16 cellular contexts compared by ENCODE assay signal in the genomic region with DNA sequence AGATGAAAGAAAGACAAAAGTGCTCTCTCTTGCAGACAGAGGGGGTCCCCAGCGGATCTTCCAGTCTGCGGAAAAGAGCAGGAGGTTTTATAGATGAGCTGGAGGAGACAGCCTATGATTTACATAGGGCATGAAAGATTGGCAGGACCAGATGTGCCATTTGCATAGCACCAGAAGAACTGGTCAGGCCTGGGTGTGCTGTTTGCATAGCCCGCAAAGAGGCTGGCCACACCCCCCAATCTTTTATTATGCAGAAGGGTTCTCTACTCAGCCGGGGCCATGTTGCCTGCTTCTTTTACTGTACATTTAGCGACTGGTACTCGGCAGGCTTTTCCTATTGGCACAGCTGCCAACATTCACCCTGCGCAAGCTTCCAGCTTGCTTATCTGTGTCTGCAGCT.
DNase-seq lines count a peak whose midpoint lies in the region; ATAC-seq and TF ChIP-seq lines count a peak whose summit lies in the region.
"Had no signal": no experiment of that assay in that cellular context is flagged by ENCODE, and none has a peak within 500 bp of the region (broad histone marks: within the 10 kb centered on the region; RNA-seq: fewer than 3 reads in every experiment).

No MANE protein-coding gene starts in this region.

- intact Hi-C loops in prostate gland (cut with DNase I), result no loop called here
- intact Hi-C loops in Right ventricle myocardium inferior (cut with DNase I), result no loop called here

- H3K27ac Mint-ChIP-seq in activated CD8-positive, alpha-beta T cell treated with anti-CD3 and anti-CD28 coated beads, Interleukin-2, amount 10 ng/mL, durations not matched to agents 7 days and 5 days, result no peak overlapping the region
- H3K27ac Mint-ChIP-seq: CD14-positive monocyte; CD8-positive, alpha-beta T cell; HFFc6 had no signal

- H3K27ac ChIP-seq in VCaP (peak overlapping the region; percentile 56), prostate gland (no peak overlapping the region)
- H3K27ac ChIP-seq: A549 had no signal

- H3K4me1 ChIP-seq in prostate gland (replicated peaks), result no peaks in the 10 kb centered on the region
- H3K4me1 ChIP-seq: A549 had no signal

- H3K4me3 ChIP-seq in LNCaP clone FGC (ENCODE audit: low read depth, low read length) (no peak overlapping the region), prostate gland (no peak overlapping the region)
- H3K4me3 ChIP-seq: A549 had no signal

- no peaks in the 10 kb centered on the region for H3K9me3 Mint-ChIP-seq in activated CD8-positive, alpha-beta T cell treated with anti-CD3 and anti-CD28 coated beads, Interleukin-2, amount 10 ng/mL, durations not matched to agents 7 days and 5 days (ENCODE audit: insufficient read depth)
- H3K9me3 Mint-ChIP-seq: CD8-positive, alpha-beta T cell had no signal

- no peaks in the 10 kb centered on the region for H3K9me3 ChIP-seq in prostate gland
- H3K9me3 ChIP-seq: A549 had no signal

- WGBS in prostate gland, result 44% methylated on average over 7 of the region's 7 CpGs

- CTCF ChIA-PET in activated CD8-positive, alpha-beta T cell treated with anti-CD3 and anti-CD28 coated beads, Interleukin-2, amount 10 ng/mL, durations not matched to agents 7 days and 5 days (lab: Charles Lee), result no interaction called here

- ATAC-seq in activated CD8-positive, alpha-beta T cell treated with anti-CD3 and anti-CD28 coated beads, Interleukin-2, amount 10 ng/mL, durations not matched to agents 7 days and 5 days, result no peak
- ATAC-seq in Right ventricle myocardium inferior (no peak), GM21526 (IDR thresholded peaks at IDR 0.05; ENCODE audit: low FRiP score, unreplicated experiment) (no peak)
- ATAC-seq: A549; CD8-positive, alpha-beta T cell had no signal

- POLR2A ChIA-PET in activated CD8-positive, alpha-beta T cell treated with anti-CD3 and anti-CD28 coated beads, Interleukin-2, amount 10 ng/mL, durations not matched to agents 7 days and 5 days (lab: Charles Lee), result no interaction called here

- peak; percentile 71 for DNase-seq in LNCaP clone FGC (ENCODE audit: low read depth)
- peak; percentile 79 for DNase-seq in NCI-H510A treated with DMSO at 0.1 percent for 48 hours (lab: John Stamatoyannopoulos, UW)
- peak; percentile 43 for DNase-seq in prostate gland (ENCODE audit: low spot score)
- no peak for DNase-seq in activated CD8-positive, alpha-beta T cell treated with anti-CD3 and anti-CD28 coated beads, Interleukin-2, amount 10 ng/mL, durations not matched to agents 7 days and 5 days
- DNase-seq in Right ventricle myocardium inferior (ENCODE audit: missing footprints), result no peak
- DNase-seq: CD8-positive, alpha-beta T cell; COR-L47; DMS153; DMS79 treated with DMSO at 0.1 percent for 48 hours; EL; HCEC 1CT; HFFc6 had no signal

- H3K27me3 ChIP-seq in prostate gland (replicated peaks; ENCODE audit: insufficient read depth), result no peaks in the 10 kb centered on the region

- TF ChIP-seq CTCF in LNCaP clone FGC (IDR thresholded peaks at IDR 0.05; ENCODE audit: control insufficient read depth, extremely low read depth, insufficient read depth), result no peak
- no peak for TF ChIP-seq CTCF in VCaP (conservative IDR thresholded peaks at IDR 0.05)
- TF ChIP-seq CTCF in prostate gland (IDR thresholded peaks at IDR 0.05), result no peak

- no peaks in the 10 kb centered on the region for H3K36me3 Mint-ChIP-seq in activated CD8-positive, alpha-beta T cell treated with anti-CD3 and anti-CD28 coated beads, Interleukin-2, amount 10 ng/mL, durations not matched to agents 7 days and 5 days (ENCODE audit: low read depth)
- H3K36me3 Mint-ChIP-seq: CD14-positive monocyte; CD8-positive, alpha-beta T cell had no signal

- no peak for TF ChIP-seq POLR2A in prostate gland (IDR thresholded peaks at IDR 0.05)

- no peaks in the 10 kb centered on the region for H3K4me1 Mint-ChIP-seq in activated CD8-positive, alpha-beta T cell treated with anti-CD3 and anti-CD28 coated beads, Interleukin-2, amount 10 ng/mL, durations not matched to agents 7 days and 5 days (ENCODE audit: low read depth)
- H3K4me1 Mint-ChIP-seq: CD14-positive monocyte had no signal

- H3K27me3 Mint-ChIP-seq in activated CD8-positive, alpha-beta T cell treated with anti-CD3 and anti-CD28 coated beads, Interleukin-2, amount 10 ng/mL, durations not matched to agents 7 days and 5 days (ENCODE audit: low read depth), result no peaks in the 10 kb centered on the region

- no peaks in the 10 kb centered on the region for H3K36me3 ChIP-seq in prostate gland

- no peak overlapping the region for H3K4me3 Mint-ChIP-seq in activated CD8-positive, alpha-beta T cell treated with anti-CD3 and anti-CD28 coated beads, Interleukin-2, amount 10 ng/mL, durations not matched to agents 7 days and 5 days
- H3K4me3 Mint-ChIP-seq: CD14-positive monocyte; CD8-positive, alpha-beta T cell; HFFc6 had no signal

Comparison
In these comparisons a context has a peak if more than half of its experiments do, and no peak if none do; other contexts are left out.
1. DNase-seq: peak in LNCaP clone FGC (single experiment), NCI-H510A treated with DMSO at 0.1 percent for 48 hours (single experiment) and prostate gland (single experiment); none in activated CD8-positive, alpha-beta T cell treated with anti-CD3 and anti-CD28 coated beads, Interleukin-2, amount 10 ng/mL, durations not matched to agents 7 days and 5 days (single experiment) and Right ventricle myocardium inferior (single experiment).